ENCODE assay signal across 19 cellular contexts in the genomic region with DNA sequence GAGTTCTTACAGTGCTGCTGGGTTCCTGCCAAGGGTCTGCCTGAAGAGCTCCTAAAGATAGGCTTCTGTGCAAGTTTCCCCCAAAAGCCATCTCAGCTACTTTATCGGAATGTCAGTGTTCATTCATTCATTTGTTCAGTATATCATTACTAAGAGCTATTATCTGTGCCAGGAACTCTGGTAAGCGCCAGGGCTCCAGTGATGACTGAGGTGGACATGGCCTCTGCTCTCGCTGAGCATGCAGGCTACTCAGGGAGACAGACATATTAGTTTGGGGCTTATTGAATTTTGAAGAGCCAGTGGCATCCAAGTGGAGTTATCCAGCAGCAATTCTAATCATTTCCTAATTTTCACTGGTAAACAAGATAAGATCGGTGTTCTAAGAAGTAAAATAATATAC.
DNase-seq lines count a peak whose midpoint lies in the region; ATAC-seq lines count a peak whose summit lies in the region.
"Had no signal": no experiment of that assay in that cellular context is flagged by ENCODE, and none has a peak within 500 bp of the region (broad histone marks: within the 10 kb centered on the region; RNA-seq: fewer than 3 reads in every experiment).

No MANE protein-coding gene starts in this region.

- intact Hi-C loops in Right ventricle myocardium superior (cut with DNase I) (loop anchor here (5.0 kb wide), 1 partner anchor 447 kb away; no protein-coding TSS in a partner anchor), Right ventricle myocardium inferior (cut with DNase I) (loop anchor here (5.0 kb wide), 1 partner anchor 762 kb away; no protein-coding TSS in a partner anchor)

- peak; percentile 32 for ATAC-seq in Right ventricle myocardium superior (ENCODE audit: poor library complexity)
- ATAC-seq in Right ventricle myocardium inferior: no peak
- ATAC-seq: GM12878, GM23338, HCT116 had no signal

- DNase-seq in DMS 273 (lab: John Stamatoyannopoulos, UW; ENCODE audit: unreplicated experiment): peak; percentile 5
- DNase-seq in DMS 273 treated with DMSO at 0.1 percent for 48 hours (lab: John Stamatoyannopoulos, UW): no peak
- DNase-seq in Right ventricle myocardium superior: no peak
- DNase-seq in Right ventricle myocardium inferior (ENCODE audit: missing footprints): no peak
- DNase-seq in G401 (ENCODE audit: low spot score): peak; percentile 13
- no peak for DNase-seq in epithelial cell of prostate (ENCODE audit: low read depth, low spot score)
- DNase-seq in NCI-H748 treated with DMSO at 0.1 percent for 48 hours (lab: John Stamatoyannopoulos, UW): no peak
- no peak for DNase-seq in NCI-H2171 treated with DMSO at 0.1 percent for 48 hours (lab: John Stamatoyannopoulos, UW)
- DNase-seq: CD4-positive, CD25-positive, alpha-beta regulatory T cell; CD8-positive, alpha-beta memory T cell; DMS153; DND-41; GDM1; H9 had no signal

- peak overlapping the region; percentile 52 for H3K27ac ChIP-seq in epithelial cell of prostate
- H3K27ac ChIP-seq: BLaER1, C4-2B had no signal

- in situ Hi-C loops in G401 (cut with HindIII; ENCODE audit: low sequenced_read_pairs): no loop called here

Comparison
In these comparisons a context has a peak if more than half of its experiments do, and no peak if none do; other contexts are left out.
1. DNase-seq: peak in DMS 273 (single experiment) and G401 (single experiment); none in DMS 273 treated with DMSO at 0.1 percent for 48 hours (single experiment), Right ventricle myocardium superior (single experiment), Right ventricle myocardium inferior (single experiment), epithelial cell of prostate (single experiment), NCI-H748 treated with DMSO at 0.1 percent for 48 hours (single experiment) and NCI-H2171 treated with DMSO at 0.1 percent for 48 hours (single experiment).